In the genomic region with DNA sequence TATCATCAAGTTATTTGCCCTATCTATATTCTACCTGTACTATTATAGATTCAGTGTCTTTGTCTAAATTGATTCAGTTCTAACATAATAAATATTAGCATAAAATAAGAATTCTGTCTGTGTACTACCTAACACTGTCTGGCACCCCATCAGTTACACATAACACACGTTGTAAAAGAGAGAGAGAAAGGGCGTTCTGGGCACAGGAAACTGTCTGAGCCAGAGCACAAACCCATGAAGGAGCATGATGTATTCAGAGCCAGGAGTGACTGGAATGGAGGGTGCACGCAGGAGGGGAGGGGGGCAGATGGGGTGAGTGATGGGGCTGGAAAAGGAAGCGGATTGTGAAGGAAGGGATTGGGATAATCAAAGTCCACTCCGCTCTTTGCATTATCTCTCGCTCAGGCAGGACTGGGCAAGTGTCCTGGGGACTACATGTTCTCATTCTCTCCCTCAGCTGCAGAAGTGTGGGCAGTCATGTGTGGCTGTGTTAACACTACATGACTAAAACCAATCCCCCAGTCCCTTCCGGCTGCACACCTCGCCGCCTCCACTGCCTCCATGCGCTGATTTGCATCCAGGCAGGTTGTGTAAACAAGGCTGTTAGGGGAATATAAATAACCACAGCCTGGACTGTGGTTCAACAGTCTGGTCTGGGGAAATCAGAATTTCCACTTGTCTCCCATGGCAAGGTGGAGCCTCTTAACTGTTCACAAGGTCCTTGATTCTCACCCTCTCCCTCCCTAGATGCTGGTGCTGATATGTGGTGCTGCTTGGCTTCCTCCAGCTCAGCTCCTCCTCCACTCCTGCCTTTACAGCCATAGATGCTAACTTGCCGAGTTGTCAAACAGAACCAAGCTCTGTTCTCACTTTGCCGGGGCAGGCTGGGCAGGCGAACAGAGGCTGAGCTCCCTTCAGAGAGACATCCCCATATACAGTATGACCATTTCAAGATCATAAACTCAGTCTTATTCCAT, we compare ENCODE assay signal across 10 cellular contexts.
A peak's percentile ranks its signal among the peaks of the same experiment; 100 is the strongest.
DNase-seq lines count a peak whose midpoint lies in the region; ATAC-seq and TF ChIP-seq lines count a peak whose summit lies in the region.
"Had no signal": no experiment of that assay in that cellular context is flagged by ENCODE, and none has a peak within 500 bp of the region (broad histone marks: within the 10 kb centered on the region; RNA-seq: fewer than 3 reads in every experiment).

No MANE protein-coding gene starts in this region.

- ATAC-seq in GM18508 (IDR thresholded peaks at IDR 0.05; ENCODE audit: insufficient read depth, unreplicated experiment) (peak; percentile 98), GM21576 (IDR thresholded peaks at IDR 0.05; ENCODE audit: unreplicated experiment) (peak; percentile 99), HG03558 (IDR thresholded peaks at IDR 0.05; ENCODE audit: extremely low read depth, unreplicated experiment) (peak; percentile 94)
- ATAC-seq in naive thymus-derived CD4-positive, alpha-beta T cell = no peak
- no peak for ATAC-seq in naive thymus-derived CD8-positive, alpha-beta T cell

- peaks cover 0 to 33% (median 7%) of the 10 kb centered on the region in 11 donors for H3K9me3 Mint-ChIP-seq in naive thymus-derived CD4-positive, alpha-beta T cell
- peaks cover 4 to 21% (median 8%) of the 10 kb centered on the region in 9 donors for H3K9me3 Mint-ChIP-seq in naive thymus-derived CD8-positive, alpha-beta T cell

- no peak overlapping the region for H3K4me3 Mint-ChIP-seq in naive thymus-derived CD4-positive, alpha-beta T cell
- no peak overlapping the region for H3K4me3 Mint-ChIP-seq in naive thymus-derived CD8-positive, alpha-beta T cell

- H3K27ac Mint-ChIP-seq in naive thymus-derived CD4-positive, alpha-beta T cell = peak overlapping the region in 1 of 9 donors; percentile 19
- no peak overlapping the region for H3K27ac Mint-ChIP-seq in naive thymus-derived CD8-positive, alpha-beta T cell

- POLR2A ChIA-PET in naive thymus-derived CD4-positive, alpha-beta T cell (lab: Charles Lee) = no interaction called here
- POLR2A ChIA-PET in naive thymus-derived CD8-positive, alpha-beta T cell (lab: Charles Lee) = no interaction called here

- H3K9me3 ChIP-seq in naive thymus-derived CD4-positive, alpha-beta T cell (ENCODE audit: control insufficient read depth in 2 of 3, low read length in 3 of 3) = no peaks in the 10 kb centered on the region
- H3K9me3 ChIP-seq: SJSA1 had no signal

- intact Hi-C loops in naive thymus-derived CD4-positive, alpha-beta T cell (cut with micrococcal nuclease) = no loop called here

- H3K27me3 Mint-ChIP-seq in naive thymus-derived CD4-positive, alpha-beta T cell = no peaks in the 10 kb centered on the region
- H3K27me3 Mint-ChIP-seq in naive thymus-derived CD8-positive, alpha-beta T cell = peaks cover 0 to 3% (median 0%) of the 10 kb centered on the region in 5 donors

- peak; percentile 80 for DNase-seq in germinal center (ENCODE audit: low spot score)
- DNase-seq in naive thymus-derived CD4-positive, alpha-beta T cell = no peak
- no peak for DNase-seq in EL
- DNase-seq in coronary artery (ENCODE audit: low spot score) = no peak
- no peak for DNase-seq in naive thymus-derived CD8-positive, alpha-beta T cell
- DNase-seq: stimulated activated CD4-positive, alpha-beta T cell treated with anti-CD3 and anti-CD28 coated beads, Interleukin-4, amount 100 ng/mL, for 24 hours had no signal

- no peaks in the 10 kb centered on the region for H3K4me1 Mint-ChIP-seq in naive thymus-derived CD4-positive, alpha-beta T cell
- H3K4me1 Mint-ChIP-seq in naive thymus-derived CD8-positive, alpha-beta T cell = peaks cover 0 to 7% (median 0%) of the 10 kb centered on the region in 4 donors

- no peaks in the 10 kb centered on the region for H3K36me3 Mint-ChIP-seq in naive thymus-derived CD4-positive, alpha-beta T cell
- H3K36me3 Mint-ChIP-seq in naive thymus-derived CD8-positive, alpha-beta T cell = peaks cover 0 to 4% (median 0%) of the 10 kb centered on the region in 3 donors

- no peak overlapping the region for H3K27ac ChIP-seq in naive thymus-derived CD4-positive, alpha-beta T cell (ENCODE audit: low read depth, low read length)
- H3K27ac ChIP-seq in coronary artery = no peak overlapping the region
- H3K27ac ChIP-seq: SJSA1 had no signal

- CTCF ChIA-PET in naive thymus-derived CD4-positive, alpha-beta T cell (lab: Charles Lee) = no interaction called here

- no peak for TF ChIP-seq CTCF in coronary artery (IDR thresholded peaks at IDR 0.05)

- no peak overlapping the region for H3K4me3 ChIP-seq in naive thymus-derived CD4-positive, alpha-beta T cell (ENCODE audit: low read length)
- H3K4me3 ChIP-seq in coronary artery = no peak overlapping the region
- H3K4me3 ChIP-seq: SJSA1 had no signal

- H3K27me3 ChIP-seq in naive thymus-derived CD4-positive, alpha-beta T cell (ENCODE audit: control insufficient read depth in 2 of 2, insufficient read depth in 2 of 2, low read length in 2 of 2) = no peaks in the 10 kb centered on the region
- H3K27me3 ChIP-seq: SJSA1 had no signal

- no peaks in the 10 kb centered on the region for H3K36me3 ChIP-seq in naive thymus-derived CD4-positive, alpha-beta T cell (ENCODE audit: control insufficient read depth in 2 of 3, insufficient read depth in 3 of 3, low read length in 3 of 3)
- H3K36me3 ChIP-seq: SJSA1 had no signal

- H3K4me1 ChIP-seq in naive thymus-derived CD4-positive, alpha-beta T cell (ENCODE audit: control insufficient read depth in 2 of 2, insufficient read depth in 2 of 2, low read length in 2 of 2) = no peaks in the 10 kb centered on the region
- H3K4me1 ChIP-seq: SJSA1 had no signal

Comparison
In these comparisons a context has a peak if more than half of its experiments do, and no peak if none do; other contexts are left out.
1. ATAC-seq: peak in GM18508 (single experiment), GM21576 (single experiment) and HG03558 (single experiment); none in naive thymus-derived CD4-positive, alpha-beta T cell (single experiment) and naive thymus-derived CD8-positive, alpha-beta T cell (0 of 2).